8 cellular contexts compared by ENCODE assay signal in the genomic region with DNA sequence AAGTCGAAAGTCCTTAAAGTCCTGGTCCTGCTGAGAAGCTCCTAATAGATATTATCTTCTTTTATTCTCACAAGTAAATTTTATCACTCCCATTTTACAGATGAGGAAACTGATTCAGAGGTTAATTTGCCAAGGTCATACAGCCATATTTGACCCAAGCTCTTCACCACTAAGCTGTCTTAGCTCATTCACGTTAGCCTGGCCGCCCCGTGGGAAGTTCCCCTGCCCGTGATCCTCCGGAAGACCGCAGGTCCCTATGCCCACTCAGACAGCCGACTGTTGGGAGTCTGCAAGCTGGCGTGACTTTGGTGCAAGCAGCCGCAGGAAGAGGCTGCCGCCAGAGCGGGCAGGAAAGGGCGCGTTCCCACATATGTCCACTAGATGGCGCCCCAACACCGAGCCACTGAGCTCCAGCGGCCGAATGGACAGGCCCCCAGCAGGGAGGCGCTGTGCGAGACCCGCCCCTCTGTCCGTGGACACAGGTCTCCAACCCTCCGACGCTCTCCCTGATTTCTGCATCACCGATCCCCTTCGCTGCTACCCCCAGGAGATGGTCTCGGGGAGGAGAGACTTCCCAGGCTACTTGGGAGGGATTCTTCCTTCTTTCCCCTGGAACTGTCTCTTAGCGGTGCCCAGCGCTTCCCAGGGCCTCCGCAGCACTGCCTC. TPM values are rescaled to one million over a fixed set of nuclear protein-coding genes. Genes with fewer than 3 reads are reported as not detected.
DNase-seq lines count a peak whose midpoint lies in the region; ATAC-seq, FAIRE-seq and TF ChIP-seq lines count a peak whose summit lies in the region.

No MANE protein-coding gene starts in this region.

- H3K9me3 ChIP-seq in HUES6 (ENCODE audit: control insufficient read depth, insufficient read depth, low read depth, low read length): no peaks in the 10 kb centered on the region

- peak overlapping the region in 1 of 2 donors; percentile 83 for H3K27ac Mint-ChIP-seq in natural killer cell
- peak overlapping the region; percentile 96 for H3K27ac Mint-ChIP-seq in stimulated activated effector memory CD8-positive, alpha-beta T cell treated with anti-CD3 and anti-CD28 coated beads, Interleukin-12 subunit alpha, Interleukin-12 subunit beta, amount 100 ng/mL, for 72 hours

- no peaks in the 10 kb centered on the region for H3K36me3 ChIP-seq in HUES6 (ENCODE audit: control insufficient read depth, insufficient read depth, low read length)

- H3K27me3 Mint-ChIP-seq in natural killer cell (ENCODE audit: low read depth in 2 of 2): peaks cover 3 to 11% of the 10 kb centered on the region in 2 donors

- H3K4me1 ChIP-seq in HUES6 (ENCODE audit: control insufficient read depth, insufficient read depth, low read length): peaks cover 25% of the 10 kb centered on the region

- no peak overlapping the region for H3K9ac ChIP-seq in HUES6 (ENCODE audit: low read length)

- intact Hi-C loops in natural killer cell (cut with micrococcal nuclease): loop anchor here (1.0 to 5.0 kb wide), 5 partner anchors 187 to 453 kb away; a partner anchor contains a TSS

- ATAC-seq in GM21381 (IDR thresholded peaks at IDR 0.05; ENCODE audit: unreplicated experiment): peak; percentile 82
- ATAC-seq in natural killer cell: peak; percentile 95 to 99 (median 99)
- ATAC-seq in stimulated activated effector memory CD8-positive, alpha-beta T cell treated with anti-CD3 and anti-CD28 coated beads, Interleukin-12 subunit alpha, Interleukin-12 subunit beta, amount 100 ng/mL, for 72 hours: peak; percentile 67

- H3K27ac ChIP-seq in HUES6 (ENCODE audit: low read depth, low read length): no peak overlapping the region

- H3K9me3 Mint-ChIP-seq in natural killer cell: no peaks in the 10 kb centered on the region
- H3K9me3 Mint-ChIP-seq in stimulated activated effector memory CD8-positive, alpha-beta T cell treated with anti-CD3 and anti-CD28 coated beads, Interleukin-12 subunit alpha, Interleukin-12 subunit beta, amount 100 ng/mL, for 72 hours: no peaks in the 10 kb centered on the region

- no peak for FAIRE-seq in RCC 7860 (lab: Jason Lieb, UNC)

- H3K4me3 ChIP-seq in HUES6 (ENCODE audit: low read depth, low read length) (peak overlapping the region; percentile 59), fibroblast of mammary gland (ENCODE audit: control insufficient read depth, low read depth, low read length) (peak overlapping the region; percentile 41)

- H3K4me1 Mint-ChIP-seq in natural killer cell: peaks cover 13 to 15% of the 10 kb centered on the region in 2 donors
- H3K4me1 Mint-ChIP-seq in stimulated activated effector memory CD8-positive, alpha-beta T cell treated with anti-CD3 and anti-CD28 coated beads, Interleukin-12 subunit alpha, Interleukin-12 subunit beta, amount 100 ng/mL, for 72 hours: peaks cover 33% of the 10 kb centered on the region

- peak; percentile 84 for TF ChIP-seq CTCF in fibroblast of mammary gland (conservative IDR thresholded peaks at IDR 0.05; ENCODE audit: control insufficient read depth, insufficient read depth, low read depth, low read length)
- TF ChIP-seq CTCF in natural killer cell (IDR thresholded peaks at IDR 0.05): peak; percentile 95

- peak; percentile 89 for DNase-seq in DMS 273 (lab: John Stamatoyannopoulos, UW; ENCODE audit: unreplicated experiment)
- DNase-seq in RCC 7860 (ENCODE audit: low spot score): peak; percentile 64
- peak; percentile 76 to 81 for DNase-seq in activated T-helper 1 cell treated with anti-CD3 and anti-CD28 coated beads, Interleukin-2, amount 50 U/mL, for 16 hours (ENCODE audit: low read depth in 1 of 2, low spot score in 1 of 2)
- peak; percentile 64 for DNase-seq in fibroblast of mammary gland (ENCODE audit: low read depth)
- DNase-seq in natural killer cell: peak; percentile 88
- peak; percentile 97 for DNase-seq in stimulated activated effector memory CD8-positive, alpha-beta T cell treated with anti-CD3 and anti-CD28 coated beads, Interleukin-12 subunit alpha, Interleukin-12 subunit beta, amount 100 ng/mL, for 72 hours (ENCODE audit: low spot score in 2 of 2)

- H3K4me3 Mint-ChIP-seq in natural killer cell: peak overlapping the region; percentile 42
- peak overlapping the region; percentile 85 for H3K4me3 Mint-ChIP-seq in stimulated activated effector memory CD8-positive, alpha-beta T cell treated with anti-CD3 and anti-CD28 coated beads, Interleukin-12 subunit alpha, Interleukin-12 subunit beta, amount 100 ng/mL, for 72 hours

- H3K27me3 ChIP-seq in HUES6 (ENCODE audit: control insufficient read depth, insufficient read depth, low read length): peaks cover 19% of the 10 kb centered on the region; the same call in 1 of the 2 replicates

- no peaks in the 10 kb centered on the region for H3K36me3 Mint-ChIP-seq in natural killer cell
- peaks cover 15% of the 10 kb centered on the region for H3K36me3 Mint-ChIP-seq in stimulated activated effector memory CD8-positive, alpha-beta T cell treated with anti-CD3 and anti-CD28 coated beads, Interleukin-12 subunit alpha, Interleukin-12 subunit beta, amount 100 ng/mL, for 72 hours

RNA-seq across cellular contexts. Expression of a gene that starts 10.0 kb away (rescaled TPM):
- total RNA-seq in natural killer cell: 10 to 100 TPM; 13.9 to 25.2 (median 19.6) TPM

RNA-seq across cellular contexts. Expression of a gene that starts 40.8 kb away (rescaled TPM):
- 100 to 1,000 TPM; 134 to 155 (median 147) TPM for total RNA-seq in natural killer cell

RNA-seq across cellular contexts. Expression of a gene that starts 55.2 kb away (rescaled TPM):
- 1 to 10 TPM; 5.7 to 6.6 (median 6.1) TPM for total RNA-seq in natural killer cell

RNA-seq across cellular contexts. Expression of a gene that starts 55.4 kb away (rescaled TPM):
- 10 to 100 TPM; 66.0 to 85.7 (median 74.7) TPM for total RNA-seq in natural killer cell
